21 cellular contexts compared by ENCODE assay signal in genomic region chr10:1400129-1400865, GRCh38.
A peak's percentile ranks its signal among the peaks of the same experiment; 100 is the strongest.
DNase-seq lines count a peak whose midpoint lies in the region; ATAC-seq, FAIRE-seq and TF ChIP-seq lines count a peak whose summit lies in the region.
"Had no signal": no experiment of that assay in that cellular context is flagged by ENCODE, and none has a peak within 500 bp of the region (broad histone marks: within the 10 kb centered on the region; RNA-seq: fewer than 3 reads in every experiment).

No MANE protein-coding gene starts in this region.

- H4K20me1 ChIP-seq in BLaER1 (no peaks in the 10 kb centered on the region), H9 (ENCODE audit: control insufficient read depth, insufficient read depth, insufficient read length) (no peaks in the 10 kb centered on the region), H1 (replicated peaks in 1 of 2; ENCODE audit: control insufficient read depth in 1 of 2, insufficient read depth in 2 of 2, low read length in 2 of 2) (no peaks in the 10 kb centered on the region)

- H3K23ac ChIP-seq in H9 (ENCODE audit: insufficient read length, low read depth, low read length) (no peak overlapping the region), H1 (ENCODE audit: insufficient read length) (no peak overlapping the region)

- H3K14ac ChIP-seq in H9 (ENCODE audit: insufficient read depth, low read length) = no peak overlapping the region; the same call in 1 of the 2 replicates
- no peak overlapping the region for H3K14ac ChIP-seq in H1 (ENCODE audit: insufficient read length)

- WGBS in H9 (ENCODE audit: extremely low coverage, insufficient read length, low lambda C conversion rate) = no CpG with 5 or more reads among the region's 20 CpGs
- 85% methylated on average over 19 of the region's 20 CpGs; no CpG with 5 or more reads in 1 of the 2 experiments for WGBS in H1 (ENCODE audit: extremely low coverage in 1 of 2, insufficient coverage in 1 of 2, insufficient read length in 1 of 2, insufficient replicate concordance in 2 of 2, low coverage in 1 of 2, low lambda C conversion rate in 2 of 2, missing lambda C conversion rate in 1 of 2), 2 experiments

- H3K4me3 ChIP-seq in BLaER1 (no peak overlapping the region), H1 (ENCODE audit: extremely low read depth in 1 of 4, insufficient read depth in 2 of 4, low read depth in 3 of 4, low read length in 4 of 4) (no peak overlapping the region), mucosa of descending colon (no peak overlapping the region)
- H3K4me3 ChIP-seq: dorsolateral prefrontal cortex, gastroesophageal sphincter had no signal

- no peak for DNase-seq in H9
- peak in 1 of 2 experiments; percentile 44 for DNase-seq in H1 (ENCODE audit: low read depth in 1 of 2, low spot score in 2 of 2)
- no peak for DNase-seq in nephron progenitor cell
- no peak for DNase-seq in mucosa of descending colon
- DNase-seq in T-helper 17 cell = no peak
- DNase-seq in activated naive CD4-positive, alpha-beta T cell (lab: John Stamatoyannopoulos, UW) = no peak
- DNase-seq: activated naive CD8-positive, alpha-beta T cell treated with anti-CD3 and anti-CD28 coated beads, Interleukin-2, amount 50 U/mL, for 24 hours; CD4-positive, alpha-beta memory T cell; DMS53; erythroblast; KBM-7; left colon; midbrain; NCI-H2081; SHP77 had no signal

- H2AFZ ChIP-seq in H9 (ENCODE audit: low read length) (no peak overlapping the region), H1 (ENCODE audit: low read length) (no peak overlapping the region)

- H3K23me2 ChIP-seq in H9 (ENCODE audit: insufficient read length, low read depth, low read length, poor library complexity, severe bottlenecking) (no peaks in the 10 kb centered on the region), H1 (ENCODE audit: low read depth, low read length) (no peaks in the 10 kb centered on the region)

- H3K27ac ChIP-seq in BLaER1 (no peak overlapping the region), H9 (ENCODE audit: insufficient read length, low read depth, low read length) (no peak overlapping the region), H1 (ENCODE audit: low read depth, low read length) (no peak overlapping the region)
- H3K27ac ChIP-seq: gastroesophageal sphincter had no signal

- intact Hi-C loops in mucosa of descending colon (cut with DNase I, micrococcal nuclease) = no loop called here

- H3K79me1 ChIP-seq in H9 (ENCODE audit: insufficient read depth, low read depth, low read length, poor library complexity, severe bottlenecking) = no peaks in the 10 kb centered on the region
- no peaks in the 10 kb centered on the region for H3K79me1 ChIP-seq in H1 (ENCODE audit: low read depth, low read length)

- H2BK120ac ChIP-seq in H9 (ENCODE audit: low read depth, low read length, poor library complexity, severe bottlenecking) (no peak overlapping the region), H1 (replicated peaks; ENCODE audit: low read depth, low read length) (no peak overlapping the region)

- H3K4me1 Mint-ChIP-seq in H9 (peaks cover 12 to 24% of the 10 kb centered on the region in 2 experiments), nephron progenitor cell (peaks cover 18% of the 10 kb centered on the region), T-helper 17 cell (no peaks in the 10 kb centered on the region)
- H3K4me1 Mint-ChIP-seq: activated naive CD8-positive, alpha-beta T cell treated with anti-CD3 and anti-CD28 coated beads, Interleukin-2, amount 50 U/mL, for 24 hours; CD4-positive, alpha-beta memory T cell had no signal

- no peaks in the 10 kb centered on the region; a peak in 1 of 7 replicates for H3K36me3 Mint-ChIP-seq in H9 (ENCODE audit: insufficient read depth in 1 of 3, low read depth in 3 of 3)
- no peaks in the 10 kb centered on the region for H3K36me3 Mint-ChIP-seq in nephron progenitor cell (ENCODE audit: low read depth)
- no peaks in the 10 kb centered on the region for H3K36me3 Mint-ChIP-seq in T-helper 17 cell (ENCODE audit: low read depth)
- H3K36me3 Mint-ChIP-seq: CD4-positive, alpha-beta memory T cell had no signal

- H3K36me3 ChIP-seq in BLaER1 (no peaks in the 10 kb centered on the region), H1 (ENCODE audit: control insufficient read depth in 2 of 4, insufficient read depth in 4 of 4, low read length in 3 of 4) (no peaks in the 10 kb centered on the region), mucosa of descending colon (ENCODE audit: low read depth) (no peaks in the 10 kb centered on the region)
- H3K36me3 ChIP-seq: gastroesophageal sphincter had no signal

- H3K27ac Mint-ChIP-seq in H9 (peak overlapping the region in 2 of 3 experiments; percentile 31 to 70; a peak in 2 of 7 replicates), nephron progenitor cell (peak overlapping the region; percentile 42), T-helper 17 cell (no peak overlapping the region)
- H3K27ac Mint-ChIP-seq: activated naive CD8-positive, alpha-beta T cell treated with anti-CD3 and anti-CD28 coated beads, Interleukin-2, amount 50 U/mL, for 24 hours; T-helper 1 cell treated with Interleukin-12 subunit alpha and Interleukin-12 subunit beta and Interleukin-4 antibody, amounts not matched to agents 30 μg/mL and 1 μg/mL, for 36 hours had no signal

- H2BK20ac ChIP-seq in H9 (ENCODE audit: low read depth, low read length, poor library complexity, severe bottlenecking) = no peak overlapping the region
- peak overlapping the region; percentile 55; the same call in 1 of the 2 replicates for H2BK20ac ChIP-seq in H1 (ENCODE audit: low read length)

- H3K4ac ChIP-seq in H9 (ENCODE audit: low read depth, low read length) (no peak overlapping the region), H1 (replicated peaks; ENCODE audit: insufficient read length, low read depth, low read length) (no peak overlapping the region)

- H3K4me3 Mint-ChIP-seq in H9 (no peak overlapping the region), nephron progenitor cell (no peak overlapping the region), T-helper 17 cell (no peak overlapping the region)
- H3K4me3 Mint-ChIP-seq: activated naive CD8-positive, alpha-beta T cell treated with anti-CD3 and anti-CD28 coated beads, Interleukin-2, amount 50 U/mL, for 24 hours; CD4-positive, alpha-beta memory T cell; T-helper 1 cell treated with Interleukin-12 subunit alpha and Interleukin-12 subunit beta and Interleukin-4 antibody, amounts not matched to agents 30 μg/mL and 1 μg/mL, for 36 hours had no signal

- POLR2A ChIA-PET in H1 (lab: Charles Lee; ENCODE audit: partially characterized antibody) = no interaction called here

- H2BK5ac ChIP-seq in H9 (ENCODE audit: insufficient read length, low read length) (no peak overlapping the region), H1 (ENCODE audit: low read depth, low read length) (no peak overlapping the region)

- H2AK5ac ChIP-seq in H9 (ENCODE audit: insufficient read length, low read length) (no peak overlapping the region), H1 (ENCODE audit: low read depth, low read length) (0 out of 2 replicates have a peak overlapping the region, but pooled peaks have one; percentile 53)

- no peak overlapping the region for H3K9ac ChIP-seq in BLaER1
- no peak overlapping the region for H3K9ac ChIP-seq in H9 (ENCODE audit: extremely low read depth, insufficient read length, low read length)
- no peak overlapping the region for H3K9ac ChIP-seq in H1 (replicated peaks in 1 of 4; ENCODE audit: extremely low read depth in 1 of 4, low read depth in 3 of 4, low read length in 3 of 4)

- H3K9me3 ChIP-seq in BLaER1 = no peaks in the 10 kb centered on the region
- H3K9me3 ChIP-seq in H9 (ENCODE audit: control insufficient read depth, low read depth, low read length) = no peaks in the 10 kb centered on the region
- no peaks in the 10 kb centered on the region for H3K9me3 ChIP-seq in H1 (ENCODE audit: insufficient read depth in 2 of 2, low read depth in 1 of 2, low read length in 1 of 2)
- H3K9me3 ChIP-seq in mucosa of descending colon = no peaks in the 10 kb centered on the region
- H3K9me3 ChIP-seq in T-helper 17 cell (ENCODE audit: control insufficient read depth, low read length, poor library complexity, severe bottlenecking) = no peaks in the 10 kb centered on the region
- H3K9me3 ChIP-seq: gastroesophageal sphincter had no signal

- H4K91ac ChIP-seq in H9 (ENCODE audit: insufficient read length, low read depth, low read length) = no peak overlapping the region
- H4K91ac ChIP-seq in H1 (replicated peaks; ENCODE audit: insufficient read length, low read length) = peak overlapping the region; percentile 80

- H4K5ac ChIP-seq in H9 (ENCODE audit: insufficient read length, low read depth, low read length) (no peak overlapping the region), H1 (ENCODE audit: insufficient read length, low read depth, low read length) (no peak overlapping the region)

- no peak for TF ChIP-seq EP300 in H1 (IDR thresholded peaks at IDR 0.05; ENCODE audit: borderline replicate concordance in 1 of 2, low read depth in 2 of 2, low read length in 2 of 2)

- H3K4me1 ChIP-seq in BLaER1 = peaks cover 11% of the 10 kb centered on the region
- H3K4me1 ChIP-seq in H9 (ENCODE audit: insufficient read depth, low read length) = no peaks in the 10 kb centered on the region
- H3K4me1 ChIP-seq in H1 (replicated peaks in 1 of 4; ENCODE audit: control insufficient read depth in 3 of 4, insufficient read depth in 4 of 4, low read length in 3 of 4) = peaks cover 0 to 6% (median 0%) of the 10 kb centered on the region in 4 experiments; a peak in 2 of 7 replicates
- no peaks in the 10 kb centered on the region for H3K4me1 ChIP-seq in mucosa of descending colon (ENCODE audit: low read depth)
- H3K4me1 ChIP-seq: gastroesophageal sphincter had no signal

- no peak for FAIRE-seq in H1 (lab: Jason Lieb, UNC)
- FAIRE-seq: bronchial epithelial cell had no signal

- H3K4me2 ChIP-seq in BLaER1 (peak overlapping the region; percentile 28; the same call in 1 of the 2 replicates), H9 (ENCODE audit: insufficient read depth, insufficient read length, low read length) (no peak overlapping the region), H1 (ENCODE audit: insufficient read depth in 1 of 2, low read depth in 2 of 2, low read length in 2 of 2) (no peak overlapping the region)

- H2BK12ac ChIP-seq in H9 (ENCODE audit: insufficient read length, low read depth, low read length) = no peak overlapping the region
- peak overlapping the region; percentile 68; the same call in 1 of the 2 replicates for H2BK12ac ChIP-seq in H1 (ENCODE audit: low read depth, low read length)

- H3K18ac ChIP-seq in H9 (ENCODE audit: insufficient read length, low read depth, low read length) (no peak overlapping the region), H1 (ENCODE audit: extremely low read depth, low read length) (peak overlapping the region; percentile 48; the same call in 1 of the 2 replicates)

- H4K8ac ChIP-seq in H9 (replicated peaks; ENCODE audit: insufficient read length, low read depth, low read length) (no peak overlapping the region), H1 (ENCODE audit: extremely low read depth, insufficient read depth, low read length) (peak overlapping the region; percentile 31; the same call in 1 of the 2 replicates)

- no peak for TF ChIP-seq POLR2A in H1 (IDR thresholded peaks at IDR 0.05; ENCODE audit: control extremely low read depth in 1 of 2, low read depth in 2 of 2, low read length in 2 of 2)

- no peak for TF ChIP-seq RAD21 in H1 (IDR thresholded peaks at IDR 0.05 in 1 of 2, conservative IDR thresholded peaks at IDR 0.05 in 1 of 2; ENCODE audit: low read depth in 2 of 2, low read length in 2 of 2)

- H3T11ph ChIP-seq in H9 (ENCODE audit: low read length) = no peak overlapping the region

- H3K79me2 ChIP-seq in H9 (ENCODE audit: insufficient read depth, low read length) = no peaks in the 10 kb centered on the region
- H3K79me2 ChIP-seq in H1 (ENCODE audit: control insufficient read depth in 1 of 2, insufficient read depth in 2 of 2, low read length in 2 of 2) = no peaks in the 10 kb centered on the region

- H3K9me3 Mint-ChIP-seq in H9 (no peaks in the 10 kb centered on the region), nephron progenitor cell (no peaks in the 10 kb centered on the region)
- H3K9me3 Mint-ChIP-seq: activated naive CD8-positive, alpha-beta T cell treated with anti-CD3 and anti-CD28 coated beads, Interleukin-2, amount 50 U/mL, for 24 hours; CD4-positive, alpha-beta memory T cell; T-helper 1 cell treated with Interleukin-12 subunit alpha and Interleukin-12 subunit beta and Interleukin-4 antibody, amounts not matched to agents 30 μg/mL and 1 μg/mL, for 36 hours had no signal

- H3K27me3 Mint-ChIP-seq in H9 (ENCODE audit: low read depth) (peaks cover 3% of the 10 kb centered on the region), nephron progenitor cell (ENCODE audit: low read depth, poor library complexity) (peaks cover 13% of the 10 kb centered on the region), T-helper 17 cell (peaks cover 44% of the 10 kb centered on the region)

- CTCF ChIA-PET in H1 (lab: Charles Lee; ENCODE audit: partially characterized antibody) = interaction anchor here (1.3 kb wide), 1 partner anchor 20 kb away, joined by 4 read pairs; no protein-coding TSS in a partner anchor

- no peak overlapping the region for H2BK15ac ChIP-seq in H9 (ENCODE audit: low read depth, low read length)
- H2BK15ac ChIP-seq in H1 (ENCODE audit: low read length) = 0 out of 2 replicates have a peak overlapping the region, but pooled peaks have one; percentile 16

- no peak for TF ChIP-seq CTCF in H9 (conservative IDR thresholded peaks at IDR 0.05)
- TF ChIP-seq CTCF in H1 (IDR thresholded peaks at IDR 0.05; ENCODE audit: control extremely low read depth in 1 of 3, insufficient read depth in 1 of 3, low read depth in 1 of 3, low read length in 3 of 3) = no peak
- no peak for TF ChIP-seq CTCF in nephron progenitor cell (IDR thresholded peaks at IDR 0.05)
- TF ChIP-seq CTCF in mucosa of descending colon (IDR thresholded peaks at IDR 0.05) = no peak

- no peaks in the 10 kb centered on the region for H3K27me3 ChIP-seq in BLaER1
- H3K27me3 ChIP-seq in H9 (ENCODE audit: insufficient read depth, low read length) = no peaks in the 10 kb centered on the region
- no peaks in the 10 kb centered on the region; a peak in 3 of 7 replicates for H3K27me3 ChIP-seq in H1 (replicated peaks in 1 of 4; ENCODE audit: control insufficient read depth in 3 of 4, extremely low read depth in 1 of 4, insufficient read depth in 3 of 4, low read length in 3 of 4)

- H3K56ac ChIP-seq in H9 (ENCODE audit: insufficient read length, low read depth, low read length) (no peak overlapping the region), H1 (replicated peaks; ENCODE audit: insufficient read length, low read depth, low read length) (no peak overlapping the region)

- ATAC-seq in mucosa of descending colon (no peak), T-helper 17 cell (no peak), GM19467 (IDR thresholded peaks at IDR 0.05; ENCODE audit: unreplicated experiment) (no peak)
- ATAC-seq: activated naive CD8-positive, alpha-beta T cell treated with anti-CD3 and anti-CD28 coated beads, Interleukin-2, amount 50 U/mL, for 24 hours; gastroesophageal sphincter; left colon had no signal
